1 cellular context compared by ENCODE assay signal in genomic region chr2:181904022-181904632, GRCh38.
TF ChIP-seq lines count a peak whose summit lies in the region.

No MANE protein-coding gene starts in this region.

TF ChIP-seq in WTC11, 78 proteins besides CTCF, POLR2A, EP300 and RAD21 (continued from another document):
- TF ChIP-seq ARID4B (CRISPR knock-in tag; IDR thresholded peaks at IDR 0.05; ENCODE audit: borderline replicate concordance) (no peak), NR1H2 (CRISPR knock-in tag; IDR thresholded peaks at IDR 0.05) (no peak), KAT7 (CRISPR knock-in tag; IDR thresholded peaks at IDR 0.05; ENCODE audit: borderline replicate concordance) (no peak), SMAD3 (CRISPR knock-in tag; IDR thresholded peaks at IDR 0.05; ENCODE audit: borderline replicate concordance) (no peak)
